In the genomic region with DNA sequence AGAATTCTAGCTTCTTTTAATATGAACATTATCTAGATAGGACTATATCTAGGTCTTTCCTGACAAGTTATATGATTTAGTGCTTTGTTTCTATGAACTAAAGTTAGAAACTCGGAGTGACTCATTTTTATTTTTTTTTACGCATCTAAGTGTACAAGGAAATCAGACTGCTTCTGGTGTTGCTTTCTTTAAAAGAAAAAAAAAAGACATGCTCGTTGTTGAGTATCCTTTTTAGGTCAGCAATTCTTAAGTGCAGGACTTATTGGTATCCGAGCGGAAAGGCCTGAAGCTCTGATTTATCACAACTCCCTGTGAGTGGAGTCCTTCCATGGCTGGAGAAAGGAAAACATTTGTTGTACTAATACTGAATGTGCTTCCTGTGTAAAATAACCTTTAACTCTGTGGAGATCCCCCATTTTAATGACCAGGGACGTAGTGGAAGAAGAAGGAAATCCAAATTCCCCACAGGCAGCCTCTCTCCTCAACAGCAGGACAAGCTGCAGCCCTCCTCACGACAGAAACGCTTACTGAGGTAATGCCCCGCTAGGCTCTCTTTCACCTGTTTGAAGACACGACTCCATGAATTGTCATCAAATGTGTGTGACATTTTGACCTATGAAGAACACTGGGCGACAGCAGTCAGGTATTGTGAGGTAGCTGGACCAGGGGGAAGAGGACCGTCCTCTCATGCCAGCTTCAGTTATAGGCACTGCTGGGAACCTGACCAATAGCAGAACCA, we compare ENCODE assay signal across 1 cellular context.
TF ChIP-seq lines count a peak whose summit lies in the region.

No MANE protein-coding gene starts in this region.

TF ChIP-seq in SK-N-SH treated with all-trans-retinoic acid at 6 μM for 48 hours, 23 proteins besides CTCF, POLR2A, EP300 and RAD21 (continued from another document):
- TF ChIP-seq CSRNP3 (CRISPR knock-in tag; IDR thresholded peaks at IDR 0.05) (no peak), ZNF70 (CRISPR knock-in tag; IDR thresholded peaks at IDR 0.05) (no peak)
